17 cellular contexts compared by ENCODE assay signal in genomic region chr6:117494694-117495318, GRCh38. TPM values are rescaled to one million over a fixed set of nuclear protein-coding genes. Genes with fewer than 3 reads are reported as not detected.
A peak's percentile ranks its signal among the peaks of the same experiment; 100 is the strongest.
DNase-seq lines count a peak whose midpoint lies in the region; ATAC-seq and TF ChIP-seq lines count a peak whose summit lies in the region.
"Had no signal": no experiment of that assay in that cellular context is flagged by ENCODE, and none has a peak within 500 bp of the region (broad histone marks: within the 10 kb centered on the region; RNA-seq: fewer than 3 reads in every experiment).

No MANE protein-coding gene starts in this region.

- no peak for TF ChIP-seq CTCF in choroid plexus epithelial cell (conservative IDR thresholded peaks at IDR 0.05; ENCODE audit: low read depth, low read length)
- no peak for TF ChIP-seq CTCF in hepatocyte (IDR thresholded peaks at IDR 0.05; ENCODE audit: poor library complexity)
- no peak for TF ChIP-seq CTCF in stomach (IDR thresholded peaks at IDR 0.05)
- TF ChIP-seq CTCF in GM13976 (IDR thresholded peaks at IDR 0.05; ENCODE audit: borderline replicate concordance, control extremely low read depth, extremely low read depth, insufficient read depth, missing control alignments): no peak

- TF ChIP-seq POLR2A in stomach (IDR thresholded peaks at IDR 0.05): no peak

- H4K20me1 ChIP-seq in hepatocyte (ENCODE audit: insufficient read depth, poor library complexity, severe bottlenecking): no peaks in the 10 kb centered on the region

- H3K9me3 ChIP-seq in hepatocyte (ENCODE audit: low read depth): no peaks in the 10 kb centered on the region
- no peaks in the 10 kb centered on the region for H3K9me3 ChIP-seq in stomach
- H3K9me3 ChIP-seq: ovary had no signal

- peak; percentile 16 for DNase-seq in LoVo (ENCODE audit: low spot score)
- DNase-seq in choroid plexus epithelial cell (ENCODE audit: low read depth): peak; percentile 57
- no peak for DNase-seq in hepatocyte (ENCODE audit: low spot score)
- no peak for DNase-seq in stomach
- DNase-seq in SKM-1 (lab: John Stamatoyannopoulos, UW; ENCODE audit: unreplicated experiment): no peak
- no peak for DNase-seq in T1000 (lab: John Stamatoyannopoulos, UW)
- no peak for DNase-seq in stimulated activated naive CD8-positive, alpha-beta T cell treated with anti-CD3 and anti-CD28 coated beads, Interleukin-15, Interleukin-2, amounts not matched to agents 100 U/mL and 50 U/mL, for 24 hours
- no peak for DNase-seq in GM13976 (ENCODE audit: low spot score)
- DNase-seq: activated CD4-positive, alpha-beta memory T cell treated with anti-CD3 and anti-CD28 coated beads, Interleukin-2, amount 10 ng/mL, durations not matched to agents 7 days and 5 days; activated effector memory CD4-positive, alpha-beta T cell treated with anti-CD3 and anti-CD28 coated beads, Interleukin-2, amount 50 U/mL, for 16 hours; central memory CD4-positive, alpha-beta T cell; NCI-H2029; NK-92 treated with Interleukin-12 subunit alpha and Interleukin-12 subunit beta, amount 100 ng/mL, for 24 hours; ovary; stimulated activated CD4-positive, alpha-beta T cell treated with anti-CD3 and anti-CD28 coated beads, Interleukin-4, amount 100 ng/mL, for 24 hours had no signal

- no peak for ATAC-seq in stimulated activated naive CD8-positive, alpha-beta T cell treated with anti-CD3 and anti-CD28 coated beads, Interleukin-15, Interleukin-2, amounts not matched to agents 100 U/mL and 50 U/mL, for 24 hours

- in situ Hi-C loops in GM13976 (cut with MboI; ENCODE audit: low sequenced_read_pairs, unreplicated experiment): no loop called here

- H2AFZ ChIP-seq in hepatocyte: no peak overlapping the region

- no peaks in the 10 kb centered on the region for H3K9me2 ChIP-seq in hepatocyte (replicated peaks; ENCODE audit: insufficient read depth)

- intact Hi-C loops in stomach (cut with DNase I; ENCODE audit: low total_unique reads): no loop called here

- H3K27ac ChIP-seq in hepatocyte (peak overlapping the region; percentile 40), stomach (peak overlapping the region in 3 of 5 donors; percentile 4 to 85 (median 43))
- H3K27ac ChIP-seq: KMS-11, ovary had no signal

- H3K27me3 ChIP-seq in hepatocyte (no peaks in the 10 kb centered on the region), stomach (no peaks in the 10 kb centered on the region)
- H3K27me3 ChIP-seq: ovary had no signal

- H3K36me3 ChIP-seq in hepatocyte (replicated peaks; ENCODE audit: insufficient read depth, low read depth): no peaks in the 10 kb centered on the region
- H3K36me3 ChIP-seq in stomach: no peaks in the 10 kb centered on the region
- H3K36me3 ChIP-seq: ovary had no signal

- peak overlapping the region; percentile 12 for H3K4me2 ChIP-seq in hepatocyte
- H3K4me2 ChIP-seq: KMS-11 had no signal

- H3K4me1 ChIP-seq in hepatocyte (ENCODE audit: insufficient read depth) (peaks cover 21% of the 10 kb centered on the region), stomach (peaks cover 14 to 66% (median 37%) of the 10 kb centered on the region in 4 donors)

- H3K4me3 ChIP-seq in choroid plexus epithelial cell (ENCODE audit: low read depth, low read length): no peak overlapping the region
- no peak overlapping the region for H3K4me3 ChIP-seq in hepatocyte
- no peak overlapping the region for H3K4me3 ChIP-seq in stomach
- H3K4me3 ChIP-seq: ovary had no signal

- H3K79me2 ChIP-seq in hepatocyte: peaks cover 92% of the 10 kb centered on the region

- no peak for TF ChIP-seq EP300 in stomach (IDR thresholded peaks at IDR 0.05)

- 81% methylated on average over 3 of the region's 3 CpGs for WGBS in hepatocyte (ENCODE audit: low lambda C conversion rate, missing lambda C conversion rate)
- WGBS in stomach, 5 donors: 49 to 71% (median 58%) methylated on average over 3 of the region's 3 CpGs

RNA-seq across cellular contexts. Expression of gene DCBLD1, which starts 12.3 kb away (rescaled TPM):
- total RNA-seq in hepatocyte (23.8 and 40.1 TPM in 2 replicates), stomach (10 to 100 TPM in 4 of 5 donors, 1 to 10 TPM in 1; 3.6 to 28.5 (median 10.5) TPM)
- polyA plus RNA-seq in hepatocyte (12.8 and 18.9 TPM in 2 replicates), stomach (1 to 10 TPM; 3.4 to 8.0 (median 3.7) TPM)
- total RNA-seq: G401 had no signal

Comparison
In these comparisons a context has a peak if more than half of its experiments do, and no peak if none do; other contexts are left out.
1. DNase-seq: peak in LoVo (single experiment) and choroid plexus epithelial cell (single experiment); none in hepatocyte (single experiment), stomach (single experiment), SKM-1 (single experiment), T1000 (single experiment), stimulated activated naive CD8-positive, alpha-beta T cell treated with anti-CD3 and anti-CD28 coated beads, Interleukin-15, Interleukin-2, amounts not matched to agents 100 U/mL and 50 U/mL, for 24 hours (single experiment) and GM13976 (single experiment).